In genomic region chr2:99183025-99183424, GRCh38 we compare ENCODE assay signal across 12 cellular contexts. TPM values are rescaled to one million over a fixed set of nuclear protein-coding genes. Genes with fewer than 3 reads are reported as not detected.
A peak's percentile ranks its signal among the peaks of the same experiment; 100 is the strongest.
DNase-seq lines count a peak whose midpoint lies in the region; ATAC-seq, FAIRE-seq and TF ChIP-seq lines count a peak whose summit lies in the region.
"Had no signal": no experiment of that assay in that cellular context is flagged by ENCODE, and none has a peak within 500 bp of the region (broad histone marks: within the 10 kb centered on the region; RNA-seq: fewer than 3 reads in every experiment).

No MANE protein-coding gene starts in this region.

- FAIRE-seq in K562 (lab: Jason Lieb, UNC) = no peak

- no TSS peak for BruUV-seq in K562 (replicated peaks; lab: Mats Ljungman, UMichigan)

- peaks cover 5% of the 10 kb centered on the region for H3K9me1 ChIP-seq in K562 (ENCODE audit: control insufficient read depth, insufficient read depth, low read length)

- H3K4me3 Mint-ChIP-seq in activated CD4-positive, alpha-beta T cell treated with anti-CD3 and anti-CD28 coated beads, Interleukin-2, amount 10 ng/mL, durations not matched to agents 24 days and 14 days = peak overlapping the region; percentile 6
- H3K4me3 Mint-ChIP-seq in nephron progenitor cell = peak overlapping the region; percentile 100

- peak overlapping the region; percentile 72 for H3K4me3 ChIP-seq in K562
- H3K4me3 ChIP-seq: ovary had no signal

- no peak for TF ChIP-seq RAD21 in K562 (CRISPR knock-in tag; conservative IDR thresholded peaks at IDR 0.05 in 1 of 2, IDR thresholded peaks at IDR 0.05 in 1 of 2)

- POLR2A ChIA-PET in K562 (lab: Yijun Ruan, JAX) = no interaction called here

- no peak for DNase-seq in activated CD4-positive, alpha-beta T cell treated with anti-CD3 and anti-CD28 coated beads, Interleukin-2, amount 10 ng/mL, durations not matched to agents 24 days and 14 days
- DNase-seq in activated CD4-positive, alpha-beta T cell treated with anti-CD3 and anti-CD28 coated beads, Interleukin-2, amount 50 U/mL, for 1 hour = no peak
- DNase-seq in HuH-7 (ENCODE audit: low spot score) = peak; percentile 68
- peak in 1 of 4 experiments; percentile 26 for DNase-seq in K562 (ENCODE audit: extremely low read depth in 1 of 4, low spot score in 3 of 4)
- DNase-seq in nephron progenitor cell = no peak
- no peak for DNase-seq in kidney tubule cell (ENCODE audit: low spot score)
- DNase-seq in C1 segment of cervical spinal cord (lab: John Stamatoyannopoulos, UW) = no peak
- no peak for DNase-seq in GF-D8 (lab: John Stamatoyannopoulos, UW)
- DNase-seq: effector memory CD4-positive, alpha-beta T cell; Kasumi-1; NCI-H2227 treated with DMSO at 0.1 percent for 48 hours; ovary had no signal

- H2AFZ ChIP-seq in K562 (ENCODE audit: low read depth, low read length) = no peak overlapping the region

- H3K36me3 ChIP-seq in K562 (ENCODE audit: control insufficient read depth, insufficient read depth, low read length) = peaks cover 40% of the 10 kb centered on the region
- H3K36me3 ChIP-seq: ovary had no signal

- no peaks in the 10 kb centered on the region for H3K27me3 Mint-ChIP-seq in activated CD4-positive, alpha-beta T cell treated with anti-CD3 and anti-CD28 coated beads, Interleukin-2, amount 10 ng/mL, durations not matched to agents 24 days and 14 days
- no peaks in the 10 kb centered on the region for H3K27me3 Mint-ChIP-seq in nephron progenitor cell (ENCODE audit: low read depth, poor library complexity)

- peaks cover 0 to 14% of the 10 kb centered on the region in 2 experiments for H3K4me1 ChIP-seq in K562 (replicated peaks in 1 of 2; ENCODE audit: control insufficient read depth in 2 of 2, insufficient read depth in 2 of 2, low read length in 2 of 2)

- CTCF ChIA-PET in K562 (lab: Yijun Ruan, JAX; ENCODE audit: low intra/inter-chr PET ratio) = no interaction called here

- intact Hi-C loops in activated CD4-positive, alpha-beta T cell treated with anti-CD3 and anti-CD28 coated beads, Interleukin-2, amount 10 ng/mL, durations not matched to agents 24 days and 14 days (cut with micrococcal nuclease) = loop anchor here (5.0 to 10.0 kb wide), 4 partner anchors 116 to 1822 kb away; partner anchors contain the start of genes COA5, COX5B, RPL31 and UNC50
- intact Hi-C loops in K562 (cut with micrococcal nuclease) = no loop called here

- 65% methylated on average over 3 of the region's 3 CpGs for WGBS in K562 (ENCODE audit: insufficient coverage, low coverage, missing lambda C conversion rate)

- TF ChIP-seq POLR2A in K562 (conservative IDR thresholded peaks at IDR 0.05) = no peak

- H3K9ac ChIP-seq in K562 (ENCODE audit: insufficient read depth in 1 of 2, low read depth in 2 of 2, low read length in 2 of 2) = peak overlapping the region in 1 of 2 experiments; percentile 87; a peak in 2 of 4 replicates

- no peaks in the 10 kb centered on the region for H4K20me1 ChIP-seq in K562 (replicated peaks; ENCODE audit: control insufficient read depth, insufficient read depth, low read length)

- no peak for TF ChIP-seq EP300 in K562 (IDR thresholded peaks at IDR 0.05; ENCODE audit: low read length)

- no peaks in the 10 kb centered on the region for H3K9me3 ChIP-seq in K562 (replicated peaks; ENCODE audit: control insufficient read depth, insufficient read depth, low read depth, low read length)
- H3K9me3 ChIP-seq: ovary had no signal

- peak overlapping the region; percentile 88; the same call in 2 of the 3 replicates for H3K27ac ChIP-seq in K562 (ENCODE audit: extremely low read depth, low read depth, low read length)
- H3K27ac ChIP-seq: ovary had no signal

- H3K27me3 ChIP-seq in K562 (ENCODE audit: control insufficient read depth in 2 of 2, insufficient read depth in 2 of 2, low read length in 2 of 2) = no peaks in the 10 kb centered on the region
- H3K27me3 ChIP-seq: ovary had no signal

- peaks cover 87% of the 10 kb centered on the region for H3K79me2 ChIP-seq in K562 (ENCODE audit: control insufficient read depth, insufficient read depth, low read length)

- no peaks in the 10 kb centered on the region for H3K9me3 Mint-ChIP-seq in activated CD4-positive, alpha-beta T cell treated with anti-CD3 and anti-CD28 coated beads, Interleukin-2, amount 10 ng/mL, durations not matched to agents 24 days and 14 days
- H3K9me3 Mint-ChIP-seq in nephron progenitor cell = peaks cover 8% of the 10 kb centered on the region

- H3K4me2 ChIP-seq in K562 (ENCODE audit: insufficient read depth, low read length) = peak overlapping the region; percentile 89

- TF ChIP-seq CTCF in K562 (IDR thresholded peaks at IDR 0.05 in 2 of 3, conservative IDR thresholded peaks at IDR 0.05 in 1 of 3; ENCODE audit: insufficient read depth in 2 of 3, low read depth in 1 of 3, low read length in 3 of 3) (no peak), nephron progenitor cell (IDR thresholded peaks at IDR 0.05) (no peak)

- in situ Hi-C loops in K562 (cut with MboI) = no loop called here

- H3K36me3 Mint-ChIP-seq in activated CD4-positive, alpha-beta T cell treated with anti-CD3 and anti-CD28 coated beads, Interleukin-2, amount 10 ng/mL, durations not matched to agents 24 days and 14 days (ENCODE audit: low read depth) = peaks cover 15% of the 10 kb centered on the region
- peaks cover 36% of the 10 kb centered on the region for H3K36me3 Mint-ChIP-seq in nephron progenitor cell (ENCODE audit: low read depth)

- ATAC-seq in K562 = peak; percentile 12; the same call in 1 of the 3 replicates

- H3K27ac Mint-ChIP-seq in activated CD4-positive, alpha-beta T cell treated with anti-CD3 and anti-CD28 coated beads, Interleukin-2, amount 10 ng/mL, durations not matched to agents 24 days and 14 days = no peak overlapping the region
- H3K27ac Mint-ChIP-seq in nephron progenitor cell = peak overlapping the region; percentile 38

- peaks cover 37% of the 10 kb centered on the region for H3K4me1 Mint-ChIP-seq in activated CD4-positive, alpha-beta T cell treated with anti-CD3 and anti-CD28 coated beads, Interleukin-2, amount 10 ng/mL, durations not matched to agents 24 days and 14 days
- H3K4me1 Mint-ChIP-seq in nephron progenitor cell = peaks cover 42% of the 10 kb centered on the region

RNA-seq across cellular contexts. Expression of gene MRPL30, which starts 2.0 kb away (rescaled TPM):
- total RNA-seq in activated CD4-positive, alpha-beta T cell treated with anti-CD3 and anti-CD28 coated beads, Interleukin-2, amount 10 ng/mL, durations not matched to agents 24 days and 14 days = 29.0 and 31.2 TPM in 2 replicates
- 13.3 and 20.7 TPM in 2 replicates for total RNA-seq in K562 (2011; cell fraction: chromatin; rRNA removed; ENCODE audit: low replicate concordance)
- total RNA-seq in K562 (2011; cell fraction: nucleolus; rRNA removed) = 9.8 and 10.7 TPM in 2 replicates
- total RNA-seq in K562 (2011; cell fraction: nucleoplasm; rRNA removed) = 20.7 and 35.3 TPM in 2 replicates
- total RNA-seq in K562 (2014; rRNA removed) (66.6 and 73.2 TPM in 2 replicates), K562 (2014; rRNA removed; fragmentation: Illumina TruSeq; extraction: Trizol) (97.0 and 106 TPM in 2 replicates), K562 (2015; rRNA removed; fragmentation: Illumina TruSeq; extraction: Trizol) (88.8 and 100 TPM in 2 replicates), K562 (2021) (64.0 and 69.7 TPM in 2 replicates)
- polyA plus RNA-seq in K562 (2011; rRNA removed) (71.8 and 87.0 TPM in 2 replicates), K562 (2014; fragmentation: Illumina TruSeq; extraction: Trizol) (108 and 123 TPM in 2 replicates), K562 (2014; fragmentation: Nextera tagmentation; extraction: Ambion mirVana) (100 to 1,000 TPM in 1 of 2 experiments, 10 to 100 TPM in 1; 63.3 to 130 TPM), K562 (2014; rRNA removed) (70.8 and 74.9 TPM in 2 replicates)
- polyA plus RNA-seq in K562 (2011; cell fraction: cytosol; rRNA removed) = 28.5 and 48.7 TPM in 2 replicates
- 12.5 and 19.3 TPM in 2 replicates for polyA plus RNA-seq in K562 (2011; cell fraction: nucleus; rRNA removed)
- 65.2 and 90.5 TPM in 2 replicates for polyA plus RNA-seq in K562 (2012)
- polyA minus RNA-seq in K562 (2011; rRNA and poly(A)+ RNA removed) = 55.3 and 72.8 TPM in 2 replicates
- 27.7 and 31.1 TPM in 2 replicates for polyA minus RNA-seq in K562 (2011; cell fraction: cytosol; rRNA and poly(A)+ RNA removed)
- 8.2 and 11.9 TPM in 2 replicates for polyA minus RNA-seq in K562 (2011; cell fraction: nucleus; rRNA and poly(A)+ RNA removed)

RNA-seq across cellular contexts. Expression of gene MITD1, which starts 2.2 kb away (rescaled TPM):
- total RNA-seq in activated CD4-positive, alpha-beta T cell treated with anti-CD3 and anti-CD28 coated beads, Interleukin-2, amount 10 ng/mL, durations not matched to agents 24 days and 14 days = 49.9 and 52.8 TPM in 2 replicates
- total RNA-seq in K562 (2011; cell fraction: chromatin; rRNA removed; ENCODE audit: low replicate concordance) = 25.3 and 39.7 TPM in 2 replicates
- total RNA-seq in K562 (2011; cell fraction: nucleolus; rRNA removed) = 12.2 and 13.0 TPM in 2 replicates
- 22.1 and 32.8 TPM in 2 replicates for total RNA-seq in K562 (2011; cell fraction: nucleoplasm; rRNA removed)
- 23.7 and 25.5 TPM in 2 replicates for total RNA-seq in K562 (2014; rRNA removed)
- 42.8 and 46.2 TPM in 2 replicates for total RNA-seq in K562 (2014; rRNA removed; fragmentation: Illumina TruSeq; extraction: Trizol)
- total RNA-seq in K562 (2015; rRNA removed; fragmentation: Illumina TruSeq; extraction: Trizol) = 47.1 and 50.9 TPM in 2 replicates
- 19.6 and 20.5 TPM in 2 replicates for total RNA-seq in K562 (2021)
- 22.9 and 30.7 TPM in 2 replicates for polyA plus RNA-seq in K562 (2011; rRNA removed)
- 3.3 and 9.7 TPM in 2 replicates for polyA plus RNA-seq in K562 (2011; cell fraction: cytosol; rRNA removed)
- polyA plus RNA-seq in K562 (2011; cell fraction: nucleus; rRNA removed) = 22.4 and 30.1 TPM in 2 replicates
- 29.4 and 35.0 TPM in 2 replicates for polyA plus RNA-seq in K562 (2012)
- polyA plus RNA-seq in K562 (2014; fragmentation: Illumina TruSeq; extraction: Trizol) = 36.6 and 43.2 TPM in 2 replicates
- polyA plus RNA-seq in K562 (2014; fragmentation: Nextera tagmentation; extraction: Ambion mirVana) = 10 to 100 TPM; 62.3 to 71.8 TPM
- polyA plus RNA-seq in K562 (2014; rRNA removed) = 42.4 and 48.7 TPM in 2 replicates
- 12.5 and 13.9 TPM in 2 replicates for polyA minus RNA-seq in K562 (2011; rRNA and poly(A)+ RNA removed)
- polyA minus RNA-seq in K562 (2011; cell fraction: cytosol; rRNA and poly(A)+ RNA removed) = 5.3 and 7.5 TPM in 2 replicates
- 10.9 and 14.4 TPM in 2 replicates for polyA minus RNA-seq in K562 (2011; cell fraction: nucleus; rRNA and poly(A)+ RNA removed)

RNA-seq across cellular contexts. Expression of gene LIPT1, which starts 28.3 kb away (rescaled TPM):
- 3.3 and 3.9 TPM in 2 replicates for total RNA-seq in activated CD4-positive, alpha-beta T cell treated with anti-CD3 and anti-CD28 coated beads, Interleukin-2, amount 10 ng/mL, durations not matched to agents 24 days and 14 days
- total RNA-seq in K562 (2011; cell fraction: chromatin; rRNA removed; ENCODE audit: low replicate concordance) = 13.3 and 26.8 TPM in 2 replicates
- total RNA-seq in K562 (2011; cell fraction: nucleolus; rRNA removed) = 10.3 and 13.2 TPM in 2 replicates
- total RNA-seq in K562 (2011; cell fraction: nucleoplasm; rRNA removed) = 24.4 and 47.7 TPM in 2 replicates
- total RNA-seq in K562 (2014; rRNA removed) (6.7 and 10.4 TPM in 2 replicates), K562 (2014; rRNA removed; fragmentation: Illumina TruSeq; extraction: Trizol) (9.7 and 11.6 TPM in 2 replicates), K562 (2015; rRNA removed; fragmentation: Illumina TruSeq; extraction: Trizol) (9.2 and 9.5 TPM in 2 replicates), K562 (2021) (6.4 and 8.6 TPM in 2 replicates)
- polyA plus RNA-seq in K562 (2011; rRNA removed) (13.3 and 17.6 TPM in 2 replicates), K562 (2014; fragmentation: Illumina TruSeq; extraction: Trizol) (11.7 and 11.9 TPM in 2 replicates), K562 (2014; fragmentation: Nextera tagmentation; extraction: Ambion mirVana) (10 to 100 TPM; 16.3 to 18.3 TPM), K562 (2014; rRNA removed) (10.5 and 12.1 TPM in 2 replicates)
- 7.4 and 9.2 TPM in 2 replicates for polyA plus RNA-seq in K562 (2011; cell fraction: cytosol; rRNA removed)
- 12.7 and 15.6 TPM in 2 replicates for polyA plus RNA-seq in K562 (2011; cell fraction: nucleus; rRNA removed)
- 7.2 and 7.3 TPM in 2 replicates for polyA plus RNA-seq in K562 (2012)
- 9.7 and 12.8 TPM in 2 replicates for polyA minus RNA-seq in K562 (2011; rRNA and poly(A)+ RNA removed)
- polyA minus RNA-seq in K562 (2011; cell fraction: cytosol; rRNA and poly(A)+ RNA removed) = 4.5 and 7.4 TPM in 2 replicates
- 9.6 and 13.3 TPM in 2 replicates for polyA minus RNA-seq in K562 (2011; cell fraction: nucleus; rRNA and poly(A)+ RNA removed)

RNA-seq across cellular contexts. Expression of gene TSGA10, which starts 28.3 kb away (rescaled TPM):
- 3.2 and 3.7 TPM in 2 replicates for total RNA-seq in activated CD4-positive, alpha-beta T cell treated with anti-CD3 and anti-CD28 coated beads, Interleukin-2, amount 10 ng/mL, durations not matched to agents 24 days and 14 days
- 4.8 and 13.5 TPM in 2 replicates for total RNA-seq in K562 (2011; cell fraction: chromatin; rRNA removed; ENCODE audit: low replicate concordance)
- total RNA-seq in K562 (2011; cell fraction: nucleolus; rRNA removed) = 3.8 and 6.5 TPM in 2 replicates
- 9.2 and 14.0 TPM in 2 replicates for total RNA-seq in K562 (2011; cell fraction: nucleoplasm; rRNA removed)
- total RNA-seq in K562 (2014; rRNA removed) (2.7 and 6.1 TPM in 2 replicates), K562 (2014; rRNA removed; fragmentation: Illumina TruSeq; extraction: Trizol) (2.9 and 3.5 TPM in 2 replicates), K562 (2015; rRNA removed; fragmentation: Illumina TruSeq; extraction: Trizol) (5.2 and 5.8 TPM in 2 replicates), K562 (2021) (2.8 TPM in 2 replicates)
- polyA plus RNA-seq in K562 (2011; rRNA removed) (2.7 and 3.2 TPM in 2 replicates), K562 (2014; fragmentation: Illumina TruSeq; extraction: Trizol) (1.9 and 3.5 TPM in 2 replicates), K562 (2014; fragmentation: Nextera tagmentation; extraction: Ambion mirVana) (1 to 10 TPM; 2.1 to 3.5 TPM), K562 (2014; rRNA removed) (5.8 and 11.3 TPM in 2 replicates)
- polyA plus RNA-seq in K562 (2011; cell fraction: cytosol; rRNA removed) = 0.46 and 2.4 TPM in 2 replicates
- 1.7 and 2.2 TPM in 2 replicates for polyA plus RNA-seq in K562 (2011; cell fraction: nucleus; rRNA removed)
- 2.1 and 5.5 TPM in 2 replicates for polyA plus RNA-seq in K562 (2012)
- polyA minus RNA-seq in K562 (2011; rRNA and poly(A)+ RNA removed) = 5.9 and 8.5 TPM in 2 replicates
- polyA minus RNA-seq in K562 (2011; cell fraction: cytosol; rRNA and poly(A)+ RNA removed) = 1.9 TPM in 2 replicates
- polyA minus RNA-seq in K562 (2011; cell fraction: nucleus; rRNA and poly(A)+ RNA removed) = 5.1 and 11.0 TPM in 2 replicates

RNA-seq across cellular contexts. Expression of gene C2orf15, which starts 41.5 kb away (rescaled TPM):
- 0.26 and 0.40 TPM in 2 replicates for total RNA-seq in activated CD4-positive, alpha-beta T cell treated with anti-CD3 and anti-CD28 coated beads, Interleukin-2, amount 10 ng/mL, durations not matched to agents 24 days and 14 days
- total RNA-seq in K562 (2011; cell fraction: chromatin; rRNA removed; ENCODE audit: low replicate concordance) = not detected in 2 replicates
- total RNA-seq in K562 (2011; cell fraction: nucleolus; rRNA removed) = not detected in 2 replicates
- total RNA-seq in K562 (2011; cell fraction: nucleoplasm; rRNA removed) = not detected in 2 replicates
- 0.27 TPM in 1 of 2 replicates, not detected in the other for total RNA-seq in K562 (2014; rRNA removed)
- total RNA-seq in K562 (2014; rRNA removed; fragmentation: Illumina TruSeq; extraction: Trizol) = 0.11 TPM in 1 of 2 replicates, not detected in the other
- total RNA-seq in K562 (2015; rRNA removed; fragmentation: Illumina TruSeq; extraction: Trizol) = 0.11 and 0.22 TPM in 2 replicates
- total RNA-seq in K562 (2021) = 0.16 and 0.18 TPM in 2 replicates
- 0.25 TPM in 1 of 2 replicates, not detected in the other for polyA plus RNA-seq in K562 (2011; rRNA removed)
- polyA plus RNA-seq in K562 (2011; cell fraction: cytosol; rRNA removed) = 0.09 TPM in 1 of 2 replicates, not detected in the other
- not detected in 2 replicates for polyA plus RNA-seq in K562 (2011; cell fraction: nucleus; rRNA removed)
- polyA plus RNA-seq in K562 (2012) = 0.17 and 0.18 TPM in 2 replicates
- polyA plus RNA-seq in K562 (2014; fragmentation: Illumina TruSeq; extraction: Trizol) = 0.15 TPM in 1 of 2 replicates, not detected in the other
- polyA plus RNA-seq in K562 (2014; fragmentation: Nextera tagmentation; extraction: Ambion mirVana) = under 1 TPM; 0.04 to 0.06 TPM
- not detected in 2 replicates for polyA plus RNA-seq in K562 (2014; rRNA removed)
- not detected in 2 replicates for polyA minus RNA-seq in K562 (2011; rRNA and poly(A)+ RNA removed)
- polyA minus RNA-seq in K562 (2011; cell fraction: cytosol; rRNA and poly(A)+ RNA removed) = not detected in 2 replicates
- not detected in 2 replicates for polyA minus RNA-seq in K562 (2011; cell fraction: nucleus; rRNA and poly(A)+ RNA removed)
